ENCODE assay signal across 21 cellular contexts in genomic region chr11:111384494-111384893, GRCh38. TPM values are rescaled to one million over a fixed set of nuclear protein-coding genes. Genes with fewer than 3 reads are reported as not detected.
"Had no signal": no experiment of that assay in that cellular context is flagged by ENCODE, and none has a peak within 500 bp of the region (broad histone marks: within the 10 kb centered on the region; RNA-seq: fewer than 3 reads in every experiment).

No MANE protein-coding gene starts in this region.

- FAIRE-seq: urothelium cell line had no signal

- H3K36me3 ChIP-seq: esophagus squamous epithelium, sigmoid colon, stomach had no signal

- H3K27me3 ChIP-seq: esophagus squamous epithelium, hepatocyte, sigmoid colon, stomach had no signal

- H3K9me3 ChIP-seq: esophagus squamous epithelium, sigmoid colon, stomach had no signal

- H3K4me3 ChIP-seq: esophagus squamous epithelium, hepatocyte, sigmoid colon, stomach had no signal

- H3K79me2 ChIP-seq: hepatocyte had no signal

- H2AFZ ChIP-seq: hepatocyte had no signal

- ATAC-seq: natural killer cell had no signal

- H3K27ac ChIP-seq: esophagus squamous epithelium, hepatocyte, sigmoid colon, stomach had no signal

- DNase-seq: effector memory CD4-positive, alpha-beta T cell; esophagus squamous epithelium; foreskin melanocyte; head of caudate nucleus; kidney glomerular epithelial cell; natural killer cell; posterior cingulate gyrus; sigmoid colon; small intestine; stimulated activated CD4-positive, alpha-beta T cell treated with anti-CD3 and anti-CD28 coated beads, Interleukin-12 subunit alpha, Interleukin-12 subunit beta, amount 100 ng/mL, for 4 hours; stimulated activated naive CD4-positive, alpha-beta T cell; stomach; substantia nigra had no signal

- H3K4me2 ChIP-seq: hepatocyte had no signal

RNA-seq across cellular contexts. Expression of gene POU2AF1, which starts 5.4 kb away (rescaled TPM):
- total RNA-seq: epithelial cell of proximal tubule, mesothelial cell of epicardium, myocyte, neural crest cell, osteocyte, pulmonary artery endothelial cell had no signal
